ENCODE assay signal across 1 cellular context in the genomic region with DNA sequence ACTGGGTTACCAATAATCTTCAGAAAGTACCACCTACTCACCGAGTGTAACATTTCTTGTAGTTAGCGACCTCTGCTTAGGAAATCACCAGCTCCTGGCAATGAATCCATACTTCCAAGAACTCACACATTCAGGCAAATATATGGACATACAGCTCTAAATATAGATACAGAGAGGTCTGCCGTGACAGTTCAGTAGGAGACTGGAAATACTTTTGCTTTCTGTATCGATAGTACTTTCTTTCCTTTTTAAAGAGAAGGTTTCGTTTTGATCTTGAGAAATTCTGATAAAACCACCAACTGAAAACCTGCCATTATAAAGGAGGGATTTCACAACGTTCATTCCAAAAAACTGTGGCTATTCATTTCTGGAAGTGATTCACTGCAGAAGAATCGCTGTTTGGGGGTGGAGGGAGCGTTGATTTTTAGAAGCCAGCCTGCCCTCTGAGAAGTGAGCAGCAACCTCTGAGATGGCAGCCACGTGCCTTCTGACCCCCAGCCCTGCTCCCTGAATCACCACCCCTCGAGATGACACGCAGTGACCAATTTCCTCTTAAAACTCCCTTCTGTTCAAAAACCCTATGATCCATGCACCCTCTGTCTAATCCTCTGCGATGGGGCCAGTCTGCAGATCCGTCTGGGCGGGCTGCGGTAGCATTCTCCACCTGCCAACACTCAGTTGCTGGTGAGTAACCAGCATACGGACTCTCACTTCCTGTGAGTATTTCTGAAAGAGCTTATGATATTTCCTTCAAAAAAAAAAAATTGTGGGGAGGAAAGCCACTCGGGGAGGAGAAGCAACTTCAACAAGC.
TF ChIP-seq lines count a peak whose summit lies in the region.

No MANE protein-coding gene starts in this region.

TF ChIP-seq in HepG2, 621 proteins besides CTCF, POLR2A, EP300 and RAD21 (continued from another document and continues in another):
- TF ChIP-seq, protein P1, sequence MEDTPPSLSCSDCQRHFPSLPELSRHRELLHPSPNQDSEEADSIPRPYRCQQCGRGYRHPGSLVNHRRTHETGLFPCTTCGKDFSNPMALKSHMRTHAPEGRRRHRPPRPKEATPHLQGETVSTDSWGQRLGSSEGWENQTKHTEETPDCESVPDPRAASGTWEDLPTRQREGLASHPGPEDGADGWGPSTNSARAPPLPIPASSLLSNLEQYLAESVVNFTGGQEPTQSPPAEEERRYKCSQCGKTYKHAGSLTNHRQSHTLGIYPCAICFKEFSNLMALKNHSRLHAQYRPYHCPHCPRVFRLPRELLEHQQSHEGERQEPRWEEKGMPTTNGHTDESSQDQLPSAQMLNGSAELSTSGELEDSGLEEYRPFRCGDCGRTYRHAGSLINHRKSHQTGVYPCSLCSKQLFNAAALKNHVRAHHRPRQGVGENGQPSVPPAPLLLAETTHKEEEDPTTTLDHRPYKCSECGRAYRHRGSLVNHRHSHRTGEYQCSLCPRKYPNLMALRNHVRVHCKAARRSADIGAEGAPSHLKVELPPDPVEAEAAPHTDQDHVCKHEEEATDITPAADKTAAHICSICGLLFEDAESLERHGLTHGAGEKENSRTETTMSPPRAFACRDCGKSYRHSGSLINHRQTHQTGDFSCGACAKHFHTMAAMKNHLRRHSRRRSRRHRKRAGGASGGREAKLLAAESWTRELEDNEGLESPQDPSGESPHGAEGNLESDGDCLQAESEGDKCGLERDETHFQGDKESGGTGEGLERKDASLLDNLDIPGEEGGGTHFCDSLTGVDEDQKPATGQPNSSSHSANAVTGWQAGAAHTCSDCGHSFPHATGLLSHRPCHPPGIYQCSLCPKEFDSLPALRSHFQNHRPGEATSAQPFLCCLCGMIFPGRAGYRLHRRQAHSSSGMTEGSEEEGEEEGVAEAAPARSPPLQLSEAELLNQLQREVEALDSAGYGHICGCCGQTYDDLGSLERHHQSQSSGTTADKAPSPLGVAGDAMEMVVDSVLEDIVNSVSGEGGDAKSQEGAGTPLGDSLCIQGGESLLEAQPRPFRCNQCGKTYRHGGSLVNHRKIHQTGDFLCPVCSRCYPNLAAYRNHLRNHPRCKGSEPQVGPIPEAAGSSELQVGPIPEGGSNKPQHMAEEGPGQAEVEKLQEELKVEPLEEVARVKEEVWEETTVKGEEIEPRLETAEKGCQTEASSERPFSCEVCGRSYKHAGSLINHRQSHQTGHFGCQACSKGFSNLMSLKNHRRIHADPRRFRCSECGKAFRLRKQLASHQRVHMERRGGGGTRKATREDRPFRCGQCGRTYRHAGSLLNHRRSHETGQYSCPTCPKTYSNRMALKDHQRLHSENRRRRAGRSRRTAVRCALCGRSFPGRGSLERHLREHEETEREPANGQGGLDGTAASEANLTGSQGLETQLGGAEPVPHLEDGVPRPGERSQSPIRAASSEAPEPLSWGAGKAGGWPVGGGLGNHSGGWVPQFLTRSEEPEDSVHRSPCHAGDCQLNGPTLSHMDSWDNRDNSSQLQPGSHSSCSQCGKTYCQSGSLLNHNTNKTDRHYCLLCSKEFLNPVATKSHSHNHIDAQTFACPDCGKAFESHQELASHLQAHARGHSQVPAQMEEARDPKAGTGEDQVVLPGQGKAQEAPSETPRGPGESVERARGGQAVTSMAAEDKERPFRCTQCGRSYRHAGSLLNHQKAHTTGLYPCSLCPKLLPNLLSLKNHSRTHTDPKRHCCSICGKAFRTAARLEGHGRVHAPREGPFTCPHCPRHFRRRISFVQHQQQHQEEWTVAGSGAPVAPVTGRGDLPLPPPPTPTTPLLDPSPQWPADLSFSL (CRISPR knock-in tag; IDR thresholded peaks at IDR 0.05), result no peak
- TF ChIP-seq JUNB (CRISPR knock-in tag; IDR thresholded peaks at IDR 0.05; ENCODE audit: borderline replicate concordance) (peak; percentile 52; the same call in 1 of the 2 replicates), NRL (CRISPR knock-in tag; IDR thresholded peaks at IDR 0.05; ENCODE audit: borderline replicate concordance) (no peak), KAT2B (IDR thresholded peaks at IDR 0.05; ENCODE audit: borderline replicate concordance, low read depth, low read length) (no peak), ZNF839 (CRISPR knock-in tag; IDR thresholded peaks at IDR 0.05; ENCODE audit: borderline replicate concordance) (no peak), CBX1 (IDR thresholded peaks at IDR 0.05; ENCODE audit: low read depth) (no peak), SRY (CRISPR knock-in tag; IDR thresholded peaks at IDR 0.05) (no peak; the same call in 1 of the 2 replicates), PHF5A (CRISPR knock-in tag; IDR thresholded peaks at IDR 0.05; ENCODE audit: low read depth, unreplicated experiment) (no peak), ZNF329 (CRISPR knock-in tag; IDR thresholded peaks at IDR 0.05; ENCODE audit: low read depth) (no peak), EHMT2 (IDR thresholded peaks at IDR 0.05; ENCODE audit: borderline replicate concordance, low read depth, low read length) (no peak), HNRNPLL (IDR thresholded peaks at IDR 0.05; ENCODE audit: low read depth, low read length, poor library complexity, severe bottlenecking) (no peak), ZNF598 (CRISPR knock-in tag; IDR thresholded peaks at IDR 0.05; ENCODE audit: borderline replicate concordance) (no peak), ZBTB7A (CRISPR knock-in tag; IDR thresholded peaks at IDR 0.05) (no peak), ZNF605 (CRISPR knock-in tag; IDR thresholded peaks at IDR 0.05) (peak; percentile 38; the same call in 1 of the 2 replicates), HOXA5 (CRISPR knock-in tag; IDR thresholded peaks at IDR 0.05) (no peak), ZBTB38 (CRISPR knock-in tag; IDR thresholded peaks at IDR 0.05) (peak; percentile 74; the same call in 1 of the 2 replicates), ZKSCAN5 (CRISPR knock-in tag; IDR thresholded peaks at IDR 0.05) (no peak), JDP2 (CRISPR knock-in tag; IDR thresholded peaks at IDR 0.05; ENCODE audit: borderline replicate concordance) (no peak), NR2F2 (IDR thresholded peaks at IDR 0.05; ENCODE audit: borderline replicate concordance, low read depth) (no peak)
- TF ChIP-seq, protein P2, sequence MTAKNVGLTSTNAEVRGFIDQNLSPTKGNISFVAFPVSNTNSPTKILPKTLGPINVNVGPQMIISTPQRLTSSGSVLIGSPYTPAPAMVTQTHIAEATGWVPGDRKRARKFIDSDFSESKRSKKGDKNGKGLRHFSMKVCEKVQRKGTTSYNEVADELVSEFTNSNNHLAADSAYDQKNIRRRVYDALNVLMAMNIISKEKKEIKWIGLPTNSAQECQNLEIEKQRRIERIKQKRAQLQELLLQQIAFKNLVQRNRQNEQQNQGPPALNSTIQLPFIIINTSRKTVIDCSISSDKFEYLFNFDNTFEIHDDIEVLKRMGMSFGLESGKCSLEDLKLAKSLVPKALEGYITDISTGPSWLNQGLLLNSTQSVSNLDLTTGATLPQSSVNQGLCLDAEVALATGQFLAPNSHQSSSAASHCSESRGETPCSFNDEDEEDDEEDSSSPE (CRISPR knock-in tag; IDR thresholded peaks at IDR 0.05), result no peak
- TF ChIP-seq, protein P3, sequence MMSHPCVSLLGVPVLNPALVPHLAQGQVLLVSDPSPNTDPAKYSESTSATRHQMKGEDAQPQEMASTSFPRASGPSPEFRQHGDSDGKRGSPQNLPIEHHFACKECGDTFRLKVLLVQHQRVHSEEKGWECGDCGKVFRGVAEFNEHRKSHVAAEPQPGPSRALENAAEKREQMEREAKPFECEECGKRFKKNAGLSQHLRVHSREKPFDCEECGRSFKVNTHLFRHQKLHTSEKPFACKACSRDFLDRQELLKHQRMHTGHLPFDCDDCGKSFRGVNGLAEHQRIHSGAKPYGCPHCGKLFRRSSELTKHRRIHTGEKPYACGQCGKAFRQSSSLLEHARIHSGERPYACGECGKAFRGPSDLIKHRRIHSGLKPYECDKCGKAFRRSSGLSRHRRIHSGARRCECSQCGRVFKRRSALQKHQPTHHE (CRISPR knock-in tag; IDR thresholded peaks at IDR 0.05; ENCODE audit: borderline replicate concordance), result no peak
- TF ChIP-seq, protein P4, sequence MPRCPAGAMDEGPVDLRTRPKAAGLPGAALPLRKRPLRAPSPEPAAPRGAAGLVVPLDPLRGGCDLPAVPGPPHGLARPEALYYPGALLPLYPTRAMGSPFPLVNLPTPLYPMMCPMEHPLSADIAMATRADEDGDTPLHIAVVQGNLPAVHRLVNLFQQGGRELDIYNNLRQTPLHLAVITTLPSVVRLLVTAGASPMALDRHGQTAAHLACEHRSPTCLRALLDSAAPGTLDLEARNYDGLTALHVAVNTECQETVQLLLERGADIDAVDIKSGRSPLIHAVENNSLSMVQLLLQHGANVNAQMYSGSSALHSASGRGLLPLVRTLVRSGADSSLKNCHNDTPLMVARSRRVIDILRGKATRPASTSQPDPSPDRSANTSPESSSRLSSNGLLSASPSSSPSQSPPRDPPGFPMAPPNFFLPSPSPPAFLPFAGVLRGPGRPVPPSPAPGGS (CRISPR knock-in tag; IDR thresholded peaks at IDR 0.05), result 0 out of 2 replicates have a peak, but pooled peaks have one; percentile 25
- TF ChIP-seq, protein P5, sequence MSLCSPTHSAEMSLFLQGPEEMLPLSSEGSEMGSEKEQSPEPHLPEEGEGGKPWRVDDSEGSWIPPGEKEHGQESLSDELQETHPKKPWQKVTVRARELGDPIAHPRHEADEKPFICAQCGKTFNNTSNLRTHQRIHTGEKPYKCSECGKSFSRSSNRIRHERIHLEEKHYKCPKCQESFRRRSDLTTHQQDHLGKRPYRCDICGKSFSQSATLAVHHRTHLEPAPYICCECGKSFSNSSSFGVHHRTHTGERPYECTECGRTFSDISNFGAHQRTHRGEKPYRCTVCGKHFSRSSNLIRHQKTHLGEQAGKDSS (CRISPR knock-in tag; IDR thresholded peaks at IDR 0.05; ENCODE audit: borderline replicate concordance, low read depth), result peak; percentile 53; the same call in 1 of the 2 replicates
- TF ChIP-seq, protein P6, sequence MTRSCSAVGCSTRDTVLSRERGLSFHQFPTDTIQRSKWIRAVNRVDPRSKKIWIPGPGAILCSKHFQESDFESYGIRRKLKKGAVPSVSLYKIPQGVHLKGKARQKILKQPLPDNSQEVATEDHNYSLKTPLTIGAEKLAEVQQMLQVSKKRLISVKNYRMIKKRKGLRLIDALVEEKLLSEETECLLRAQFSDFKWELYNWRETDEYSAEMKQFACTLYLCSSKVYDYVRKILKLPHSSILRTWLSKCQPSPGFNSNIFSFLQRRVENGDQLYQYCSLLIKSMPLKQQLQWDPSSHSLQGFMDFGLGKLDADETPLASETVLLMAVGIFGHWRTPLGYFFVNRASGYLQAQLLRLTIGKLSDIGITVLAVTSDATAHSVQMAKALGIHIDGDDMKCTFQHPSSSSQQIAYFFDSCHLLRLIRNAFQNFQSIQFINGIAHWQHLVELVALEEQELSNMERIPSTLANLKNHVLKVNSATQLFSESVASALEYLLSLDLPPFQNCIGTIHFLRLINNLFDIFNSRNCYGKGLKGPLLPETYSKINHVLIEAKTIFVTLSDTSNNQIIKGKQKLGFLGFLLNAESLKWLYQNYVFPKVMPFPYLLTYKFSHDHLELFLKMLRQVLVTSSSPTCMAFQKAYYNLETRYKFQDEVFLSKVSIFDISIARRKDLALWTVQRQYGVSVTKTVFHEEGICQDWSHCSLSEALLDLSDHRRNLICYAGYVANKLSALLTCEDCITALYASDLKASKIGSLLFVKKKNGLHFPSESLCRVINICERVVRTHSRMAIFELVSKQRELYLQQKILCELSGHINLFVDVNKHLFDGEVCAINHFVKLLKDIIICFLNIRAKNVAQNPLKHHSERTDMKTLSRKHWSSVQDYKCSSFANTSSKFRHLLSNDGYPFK (CRISPR knock-in tag; IDR thresholded peaks at IDR 0.05; ENCODE audit: borderline replicate concordance), result peak; percentile 26; the same call in 1 of the 2 replicates
- TF ChIP-seq, protein P7, sequence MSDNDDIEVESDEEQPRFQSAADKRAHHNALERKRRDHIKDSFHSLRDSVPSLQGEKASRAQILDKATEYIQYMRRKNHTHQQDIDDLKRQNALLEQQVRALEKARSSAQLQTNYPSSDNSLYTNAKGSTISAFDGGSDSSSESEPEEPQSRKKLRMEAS (IDR thresholded peaks at IDR 0.05), result peak; percentile 88
- TF ChIP-seq, protein P8, sequence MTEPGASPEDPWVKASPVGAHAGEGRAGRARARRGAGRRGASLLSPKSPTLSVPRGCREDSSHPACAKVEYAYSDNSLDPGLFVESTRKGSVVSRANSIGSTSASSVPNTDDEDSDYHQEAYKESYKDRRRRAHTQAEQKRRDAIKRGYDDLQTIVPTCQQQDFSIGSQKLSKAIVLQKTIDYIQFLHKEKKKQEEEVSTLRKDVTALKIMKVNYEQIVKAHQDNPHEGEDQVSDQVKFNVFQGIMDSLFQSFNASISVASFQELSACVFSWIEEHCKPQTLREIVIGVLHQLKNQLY (CRISPR knock-in tag; IDR thresholded peaks at IDR 0.05), result peak; percentile 46; the same call in 1 of the 2 replicates
- TF ChIP-seq, protein P9, sequence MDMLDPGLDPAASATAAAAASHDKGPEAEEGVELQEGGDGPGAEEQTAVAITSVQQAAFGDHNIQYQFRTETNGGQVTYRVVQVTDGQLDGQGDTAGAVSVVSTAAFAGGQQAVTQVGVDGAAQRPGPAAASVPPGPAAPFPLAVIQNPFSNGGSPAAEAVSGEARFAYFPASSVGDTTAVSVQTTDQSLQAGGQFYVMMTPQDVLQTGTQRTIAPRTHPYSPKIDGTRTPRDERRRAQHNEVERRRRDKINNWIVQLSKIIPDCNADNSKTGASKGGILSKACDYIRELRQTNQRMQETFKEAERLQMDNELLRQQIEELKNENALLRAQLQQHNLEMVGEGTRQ (IDR thresholded peaks at IDR 0.05; ENCODE audit: low read depth, low read length), result no peak
- TF ChIP-seq, protein P9 (CRISPR knock-in tag; IDR thresholded peaks at IDR 0.05; ENCODE audit: borderline replicate concordance), result no peak
